In the genomic region with DNA sequence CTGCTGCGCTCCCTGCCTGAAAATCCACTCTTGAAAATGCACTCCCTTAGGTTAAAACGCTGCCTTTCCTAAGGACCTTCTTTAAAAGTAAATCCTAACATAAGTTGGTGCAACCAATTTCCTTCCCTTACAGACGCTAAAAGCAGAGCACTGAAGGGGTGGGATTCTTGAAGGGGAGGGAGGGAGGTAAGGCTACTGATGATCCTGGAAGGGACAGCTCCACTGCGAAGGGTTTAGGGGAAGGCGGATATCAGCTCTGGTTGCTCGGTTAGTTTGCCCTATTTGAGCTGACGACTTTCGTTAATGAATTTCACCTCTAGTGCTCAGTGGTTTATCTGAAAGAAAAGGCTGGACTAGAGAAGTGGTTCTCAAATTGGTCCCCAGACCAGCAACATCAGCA, we compare ENCODE assay signal across 9 cellular contexts. TPM values are rescaled to one million over a fixed set of nuclear protein-coding genes. Genes with fewer than 3 reads are reported as not detected.
DNase-seq lines count a peak whose midpoint lies in the region; ATAC-seq, FAIRE-seq and TF ChIP-seq lines count a peak whose summit lies in the region.
"Had no signal": no experiment of that assay in that cellular context is flagged by ENCODE, and none has a peak within 500 bp of the region (broad histone marks: within the 10 kb centered on the region; RNA-seq: fewer than 3 reads in every experiment).

No MANE protein-coding gene starts in this region.

- H3K4me3 ChIP-seq in mesenchymal stem cell (ENCODE audit: insufficient read depth in 1 of 2, low read depth in 1 of 2, low read length in 2 of 2) (peak overlapping the region; percentile 68 to 75), tibial nerve (peak overlapping the region; percentile 47 to 59 (median 54))

- H3K27me3 Mint-ChIP-seq in activated T-cell treated with anti-CD3 and anti-CD28 coated beads, Interleukin-2, amount 50 U/mL, for 72 hours (ENCODE audit: low read depth), result peaks cover 37% of the 10 kb centered on the region
- peaks cover 10% of the 10 kb centered on the region for H3K27me3 Mint-ChIP-seq in MCF 10A (ENCODE audit: insufficient read depth, unreplicated experiment)

- H3K79me1 ChIP-seq in mesenchymal stem cell (replicated peaks; ENCODE audit: low read length, poor library complexity, severe bottlenecking), result no peaks in the 10 kb centered on the region

- no peaks in the 10 kb centered on the region for H3K36me3 Mint-ChIP-seq in activated T-cell treated with anti-CD3 and anti-CD28 coated beads, Interleukin-2, amount 50 U/mL, for 72 hours (ENCODE audit: insufficient read depth in 2 of 2)
- H3K36me3 Mint-ChIP-seq in MCF 10A (ENCODE audit: insufficient read depth, unreplicated experiment), result no peaks in the 10 kb centered on the region

- H2BK12ac ChIP-seq in mesenchymal stem cell (ENCODE audit: low read length in 2 of 2), result peak overlapping the region in 1 of 2 experiments; percentile 98

- peak overlapping the region; percentile 11 for H2BK120ac ChIP-seq in mesenchymal stem cell (ENCODE audit: low read depth, low read length)

- DNase-seq in activated T-cell treated with anti-CD3 and anti-CD28 coated beads, Interleukin-2, amount 50 U/mL, for 72 hours, result no peak
- DNase-seq in activated T-cell treated with anti-CD3 and anti-CD28 coated beads for 4 hours (no peak), MCF 10A (ENCODE audit: unreplicated experiment) (no peak), mesenchymal stem cell (no peak), tibial nerve (ENCODE audit: low spot score in 2 of 2) (no peak), GM12892 (ENCODE audit: insufficient read length) (no peak), NCI-H748 treated with DMSO at 0.1 percent for 48 hours (lab: John Stamatoyannopoulos, UW) (no peak)
- DNase-seq: DND-41 had no signal

- H3K27ac ChIP-seq in mesenchymal stem cell (ENCODE audit: low read length, poor library complexity, severe bottlenecking) (no peak overlapping the region), tibial nerve (peak overlapping the region in 2 of 4 donors; percentile 52 to 65)

- no peaks in the 10 kb centered on the region for H3K9me3 ChIP-seq in mesenchymal stem cell (ENCODE audit: control insufficient read depth, low read length)
- no peaks in the 10 kb centered on the region for H3K9me3 ChIP-seq in tibial nerve

- TF ChIP-seq POLR2A in tibial nerve (IDR thresholded peaks at IDR 0.05) (no peak), GM12892 (IDR thresholded peaks at IDR 0.05; ENCODE audit: low read depth, low read length) (no peak)

- peak overlapping the region in 1 of 2 experiments; percentile 70 for H3K23ac ChIP-seq in mesenchymal stem cell (ENCODE audit: low read length in 2 of 2)

- H2AFZ ChIP-seq in mesenchymal stem cell (ENCODE audit: low read depth, low read length), result peak overlapping the region; percentile 98

- peak overlapping the region; percentile 99 for H3K18ac ChIP-seq in mesenchymal stem cell (ENCODE audit: low read depth in 1 of 2, low read length in 2 of 2)

- H3K4me2 ChIP-seq in mesenchymal stem cell (ENCODE audit: low read length, poor library complexity, severe bottlenecking), result peak overlapping the region; percentile 57

- peak overlapping the region; percentile 99 to 100 for H3K4ac ChIP-seq in mesenchymal stem cell (ENCODE audit: low read depth in 1 of 2, low read length in 2 of 2)

- TF ChIP-seq EP300 in tibial nerve (IDR thresholded peaks at IDR 0.05), result no peak

- peaks cover 0 to 4% of the 10 kb centered on the region in 2 donors for H3K9me3 Mint-ChIP-seq in activated T-cell treated with anti-CD3 and anti-CD28 coated beads, Interleukin-2, amount 50 U/mL, for 72 hours
- H3K9me3 Mint-ChIP-seq in MCF 10A (ENCODE audit: unreplicated experiment), result no peaks in the 10 kb centered on the region

- no peak for TF ChIP-seq CTCF in MCF 10A (IDR thresholded peaks at IDR 0.05; ENCODE audit: unreplicated experiment)
- TF ChIP-seq CTCF in tibial nerve (IDR thresholded peaks at IDR 0.05), result no peak

- H4K91ac ChIP-seq in mesenchymal stem cell (ENCODE audit: low read length), result peak overlapping the region; percentile 99

- FAIRE-seq in GM12892 (lab: Jason Lieb, UNC), result no peak

- peak overlapping the region; percentile 84 to 88 for H3K4me3 Mint-ChIP-seq in activated T-cell treated with anti-CD3 and anti-CD28 coated beads, Interleukin-2, amount 50 U/mL, for 72 hours
- peak overlapping the region; percentile 86 for H3K4me3 Mint-ChIP-seq in MCF 10A (ENCODE audit: unreplicated experiment)

- H3K9ac ChIP-seq in mesenchymal stem cell (ENCODE audit: low read length), result peak overlapping the region; percentile 81

- H3K4me1 Mint-ChIP-seq in activated T-cell treated with anti-CD3 and anti-CD28 coated beads, Interleukin-2, amount 50 U/mL, for 72 hours (ENCODE audit: low read depth), result peaks cover 23% of the 10 kb centered on the region
- H3K4me1 Mint-ChIP-seq in MCF 10A (ENCODE audit: insufficient read depth, unreplicated experiment), result peaks cover 13% of the 10 kb centered on the region

- intact Hi-C loops in MCF 10A (cut with micrococcal nuclease), result loop anchor here (1.0 kb wide), 1 partner anchor 64 kb away; no protein-coding TSS in a partner anchor

- H3K27me3 ChIP-seq in mesenchymal stem cell (ENCODE audit: control insufficient read depth in 1 of 2, insufficient read depth in 1 of 2, low read length in 2 of 2) (no peaks in the 10 kb centered on the region), tibial nerve (peaks cover 0 to 4% of the 10 kb centered on the region in 2 donors)

- H3K4me1 ChIP-seq in mesenchymal stem cell (ENCODE audit: control insufficient read depth, insufficient read depth, low read depth, low read length), result peaks cover 6% of the 10 kb centered on the region
- peaks cover 0 to 5% (median 0%) of the 10 kb centered on the region in 4 donors for H3K4me1 ChIP-seq in tibial nerve

- no TSS peak for BruUV-seq in MCF 10A (replicated peaks; lab: Mats Ljungman, UMichigan)

- H3K27ac Mint-ChIP-seq in activated T-cell treated with anti-CD3 and anti-CD28 coated beads, Interleukin-2, amount 50 U/mL, for 72 hours, result no peak overlapping the region
- peak overlapping the region; percentile 88 for H3K27ac Mint-ChIP-seq in MCF 10A (ENCODE audit: low read depth, unreplicated experiment)

- CTCF ChIA-PET in MCF 10A (lab: Yijun Ruan, JAX), result interaction anchor here (0.6 kb wide), 1 partner anchor 203 kb away, joined by 4 read pairs; no protein-coding TSS in a partner anchor

- H3K14ac ChIP-seq in mesenchymal stem cell (ENCODE audit: low read length in 2 of 2), result peak overlapping the region in 1 of 2 experiments; percentile 98

- no peak for ATAC-seq in activated T-cell treated with anti-CD3 and anti-CD28 coated beads, Interleukin-2, amount 50 U/mL, for 72 hours (replicated peaks in 1 of 2)
- ATAC-seq in GM21717 (IDR thresholded peaks at IDR 0.05; ENCODE audit: unreplicated experiment), result no peak

- H2BK15ac ChIP-seq in mesenchymal stem cell (ENCODE audit: low read depth, poor library complexity, severe bottlenecking), result no peak overlapping the region

- H2AK5ac ChIP-seq in mesenchymal stem cell (ENCODE audit: low read length, severe bottlenecking), result peak overlapping the region; percentile 93

- H3K36me3 ChIP-seq in mesenchymal stem cell (ENCODE audit: control insufficient read depth in 1 of 2, insufficient read depth in 2 of 2, low read depth in 1 of 2, low read length in 2 of 2) (no peaks in the 10 kb centered on the region), tibial nerve (no peaks in the 10 kb centered on the region)

- H4K8ac ChIP-seq in mesenchymal stem cell (ENCODE audit: low read length), result peak overlapping the region; percentile 100

- POLR2A ChIA-PET in MCF 10A (lab: Yijun Ruan, JAX), result interaction anchor here (0.6 to 1.1 kb wide), 3 partner anchors 12 to 28 kb away, joined by 3 read pairs; no protein-coding TSS in a partner anchor

- WGBS in mesenchymal stem cell, result 62% methylated on average over 7 of the region's 8 CpGs
- 29 to 33% methylated on average over 8 of the region's 8 CpGs for WGBS in tibial nerve, 2 donors

- H2BK5ac ChIP-seq in mesenchymal stem cell (ENCODE audit: low read depth, low read length, poor library complexity, severe bottlenecking), result no peak overlapping the region

RNA-seq across cellular contexts. Expression of gene SIGLEC15, which starts 49.7 kb away (rescaled TPM):
- not detected for total RNA-seq in activated T-cell treated with anti-CD3 and anti-CD28 coated beads, Interleukin-2, amount 50 U/mL, for 72 hours
- total RNA-seq in MCF 10A (2022), result not detected in 2 replicates
- polyA plus RNA-seq in mesenchymal stem cell (2013, experiment 1 of 2), result 3.0 TPM
- 3.2 TPM for polyA plus RNA-seq in mesenchymal stem cell (2013, experiment 2 of 2)
- total RNA-seq in tibial nerve, result 1 to 10 TPM in 1 of 4 donors, not detected in 3; 4.7 TPM
- not detected for polyA plus RNA-seq in GM12892 (2012; ENCODE audit: missing spikeins)

RNA-seq across cellular contexts. Expression of gene SLC14A1, which starts 51.7 kb away (rescaled TPM):
- 1 to 10 TPM; 6.0 to 6.2 TPM for total RNA-seq in activated T-cell treated with anti-CD3 and anti-CD28 coated beads, Interleukin-2, amount 50 U/mL, for 72 hours
- total RNA-seq in MCF 10A (2022), result not detected in 2 replicates
- 1.1 TPM for polyA plus RNA-seq in mesenchymal stem cell (2013, experiment 1 of 2)
- polyA plus RNA-seq in mesenchymal stem cell (2013, experiment 2 of 2), result 1.3 TPM
- 1 to 10 TPM in 1 of 4 donors, under 1 TPM in 2, not detected in 1; 0.39 to 3.7 (median 0.60) TPM for total RNA-seq in tibial nerve
- 0.53 TPM for polyA plus RNA-seq in GM12892 (2012; ENCODE audit: missing spikeins)
